Comparison of ENCODE assay signal across 18 cellular contexts in the genomic region with DNA sequence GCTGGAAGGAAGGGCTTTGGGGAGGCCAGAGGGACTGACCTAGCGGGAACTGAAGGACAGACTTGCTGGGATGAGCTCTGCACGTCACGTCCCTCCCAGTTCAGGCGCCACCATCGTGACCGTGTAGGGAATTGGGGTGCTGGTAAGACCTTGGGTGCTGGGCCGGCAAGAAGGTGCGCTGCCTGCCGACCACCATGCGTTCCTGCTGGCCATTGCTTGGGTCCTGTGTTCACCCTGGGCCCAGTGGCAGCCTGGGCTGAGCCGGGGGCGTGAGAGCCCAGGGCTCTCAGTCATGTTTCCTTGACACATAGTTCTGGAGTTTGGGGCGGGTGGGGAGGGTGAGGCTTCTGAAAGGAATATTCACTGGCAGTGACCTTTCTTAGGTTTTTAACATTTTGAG.
DNase-seq lines count a peak whose midpoint lies in the region; ATAC-seq and TF ChIP-seq lines count a peak whose summit lies in the region.
"Had no signal": no experiment of that assay in that cellular context is flagged by ENCODE, and none has a peak within 500 bp of the region (broad histone marks: within the 10 kb centered on the region; RNA-seq: fewer than 3 reads in every experiment).

No MANE protein-coding gene starts in this region.

- H3K9me3 ChIP-seq in HUES48 (ENCODE audit: control insufficient read depth, insufficient read depth, low read length) (no peaks in the 10 kb centered on the region), WERI-Rb-1 (ENCODE audit: severe bottlenecking) (no peaks in the 10 kb centered on the region), iPS-18c (ENCODE audit: control insufficient read depth, insufficient read depth, low read length) (peaks cover 2% of the 10 kb centered on the region), psoas muscle (no peaks in the 10 kb centered on the region)

- H3K27me3 Mint-ChIP-seq in activated CD8-positive, alpha-beta memory T cell treated with anti-CD3 and anti-CD28 coated beads, Interleukin-2, amount 10 ng/mL, durations not matched to agents 7 days and 5 days = peaks cover 35% of the 10 kb centered on the region

- no peaks in the 10 kb centered on the region for H3K36me3 Mint-ChIP-seq in activated CD8-positive, alpha-beta memory T cell treated with anti-CD3 and anti-CD28 coated beads, Interleukin-2, amount 10 ng/mL, durations not matched to agents 7 days and 5 days
- H3K36me3 Mint-ChIP-seq: activated naive CD8-positive, alpha-beta T cell treated with anti-CD3 and anti-CD28 coated beads, Interleukin-2, amount 10 ng/mL, durations not matched to agents 7 days and 5 days; CD8-positive, alpha-beta T cell; naive B cell had no signal

- H3K4me1 ChIP-seq in HUES48 (ENCODE audit: control insufficient read depth, insufficient read depth, low read length) (peaks cover 29% of the 10 kb centered on the region), psoas muscle (peaks cover 24% of the 10 kb centered on the region)

- H3K4me3 Mint-ChIP-seq in activated CD8-positive, alpha-beta memory T cell treated with anti-CD3 and anti-CD28 coated beads, Interleukin-2, amount 10 ng/mL, durations not matched to agents 7 days and 5 days = no peak overlapping the region
- H3K4me3 Mint-ChIP-seq: activated naive CD8-positive, alpha-beta T cell treated with anti-CD3 and anti-CD28 coated beads, Interleukin-2, amount 10 ng/mL, durations not matched to agents 7 days and 5 days; memory B cell had no signal

- DNase-seq in WERI-Rb-1 (no peak), psoas muscle (no peak), KBM-7 (no peak), MV-4-11 (lab: John Stamatoyannopoulos, UW) (no peak)
- no peak for DNase-seq in activated CD8-positive, alpha-beta memory T cell treated with anti-CD3 and anti-CD28 coated beads, Interleukin-2, amount 10 ng/mL, durations not matched to agents 7 days and 5 days
- DNase-seq: activated CD4-positive, alpha-beta T cell treated with anti-CD3 and anti-CD28 coated beads for 1 hour; activated naive CD8-positive, alpha-beta T cell treated with anti-CD3 and anti-CD28 coated beads, Interleukin-2, amount 10 ng/mL, durations not matched to agents 7 days and 5 days; CD8-positive, alpha-beta T cell; cortex of kidney; hypothalamus; naive B cell; NCI-H1105; NCI-H2081; NCI-H446 treated with DMSO at 0.1 percent for 48 hours had no signal

- H3K27ac ChIP-seq in HUES48 (ENCODE audit: low read depth, low read length) (no peak overlapping the region), WERI-Rb-1 (peak overlapping the region; percentile 88), psoas muscle (peak overlapping the region; percentile 25)

- H3K4me1 Mint-ChIP-seq in activated CD8-positive, alpha-beta memory T cell treated with anti-CD3 and anti-CD28 coated beads, Interleukin-2, amount 10 ng/mL, durations not matched to agents 7 days and 5 days = peaks cover 7% of the 10 kb centered on the region

- 90 to 95% (median 90%) methylated on average over 13 of the region's 13 CpGs for WGBS in psoas muscle, 3 donors

- intact Hi-C loops in psoas muscle (cut with DNase I) = no loop called here

- H3K27ac Mint-ChIP-seq in activated CD8-positive, alpha-beta memory T cell treated with anti-CD3 and anti-CD28 coated beads, Interleukin-2, amount 10 ng/mL, durations not matched to agents 7 days and 5 days = no peak overlapping the region
- H3K27ac Mint-ChIP-seq: activated naive CD8-positive, alpha-beta T cell treated with anti-CD3 and anti-CD28 coated beads, Interleukin-2, amount 10 ng/mL, durations not matched to agents 7 days and 5 days; CD8-positive, alpha-beta T cell; memory B cell; naive B cell had no signal

- H3K9me3 Mint-ChIP-seq in activated CD8-positive, alpha-beta memory T cell treated with anti-CD3 and anti-CD28 coated beads, Interleukin-2, amount 10 ng/mL, durations not matched to agents 7 days and 5 days (ENCODE audit: low read depth) = no peaks in the 10 kb centered on the region
- H3K9me3 Mint-ChIP-seq: activated naive CD8-positive, alpha-beta T cell treated with anti-CD3 and anti-CD28 coated beads, Interleukin-2, amount 10 ng/mL, durations not matched to agents 7 days and 5 days; CD8-positive, alpha-beta T cell had no signal

- H3K4me3 ChIP-seq in HUES48 (ENCODE audit: low read depth, low read length) (peak overlapping the region; percentile 71), WERI-Rb-1 (ENCODE audit: low read depth, low read length) (no peak overlapping the region), iPS-18c (ENCODE audit: insufficient read depth, low read depth, low read length) (peak overlapping the region; percentile 72), psoas muscle (no peak overlapping the region)

- H3K9ac ChIP-seq in HUES48 (ENCODE audit: low read depth, low read length) = no peak overlapping the region

- in situ Hi-C loops in KBM-7 (cut with MboI; ENCODE audit: low pct_unique_long_range_greater_than_20kb, low sequenced_read_pairs) = no loop called here

- H3K36me3 ChIP-seq in HUES48 (ENCODE audit: control insufficient read depth, insufficient read depth, low read length) (no peaks in the 10 kb centered on the region), WERI-Rb-1 (no peaks in the 10 kb centered on the region), psoas muscle (ENCODE audit: insufficient read depth in 1 of 2, low read depth in 1 of 2) (no peaks in the 10 kb centered on the region)

- ATAC-seq in psoas muscle = no peak
- no peak for ATAC-seq in activated CD8-positive, alpha-beta memory T cell treated with anti-CD3 and anti-CD28 coated beads, Interleukin-2, amount 10 ng/mL, durations not matched to agents 7 days and 5 days
- ATAC-seq in HG03342 (IDR thresholded peaks at IDR 0.05; ENCODE audit: unreplicated experiment) = no peak

- no peak for TF ChIP-seq CTCF in WERI-Rb-1 (IDR thresholded peaks at IDR 0.05; ENCODE audit: low read depth, low read length)
- TF ChIP-seq CTCF in psoas muscle (IDR thresholded peaks at IDR 0.05) = no peak

- H3K27me3 ChIP-seq in HUES48 (ENCODE audit: control insufficient read depth, insufficient read depth, low read length) = no peaks in the 10 kb centered on the region
- H3K27me3 ChIP-seq in WERI-Rb-1 (ENCODE audit: insufficient read depth, low read depth, severe bottlenecking) = no peaks in the 10 kb centered on the region
- H3K27me3 ChIP-seq in psoas muscle (ENCODE audit: insufficient read depth in 3 of 3, low read length in 2 of 3) = no peaks in the 10 kb centered on the region

- CTCF ChIA-PET in activated CD8-positive, alpha-beta memory T cell treated with anti-CD3 and anti-CD28 coated beads, Interleukin-2, amount 10 ng/mL, durations not matched to agents 7 days and 5 days (lab: Charles Lee) = interaction anchor here (0.6 kb wide), 1 partner anchor 164 kb away, joined by 3 read pairs; no protein-coding TSS in a partner anchor

Comparison
In these comparisons a context has a peak if more than half of its experiments do, and no peak if none do; other contexts are left out.
1. H3K4me3 ChIP-seq: peak in HUES48 (single experiment) and iPS-18c (single experiment); none in WERI-Rb-1 (single experiment) and psoas muscle (single experiment).